Comparison of ENCODE assay signal across 2 cellular contexts in the genomic region with DNA sequence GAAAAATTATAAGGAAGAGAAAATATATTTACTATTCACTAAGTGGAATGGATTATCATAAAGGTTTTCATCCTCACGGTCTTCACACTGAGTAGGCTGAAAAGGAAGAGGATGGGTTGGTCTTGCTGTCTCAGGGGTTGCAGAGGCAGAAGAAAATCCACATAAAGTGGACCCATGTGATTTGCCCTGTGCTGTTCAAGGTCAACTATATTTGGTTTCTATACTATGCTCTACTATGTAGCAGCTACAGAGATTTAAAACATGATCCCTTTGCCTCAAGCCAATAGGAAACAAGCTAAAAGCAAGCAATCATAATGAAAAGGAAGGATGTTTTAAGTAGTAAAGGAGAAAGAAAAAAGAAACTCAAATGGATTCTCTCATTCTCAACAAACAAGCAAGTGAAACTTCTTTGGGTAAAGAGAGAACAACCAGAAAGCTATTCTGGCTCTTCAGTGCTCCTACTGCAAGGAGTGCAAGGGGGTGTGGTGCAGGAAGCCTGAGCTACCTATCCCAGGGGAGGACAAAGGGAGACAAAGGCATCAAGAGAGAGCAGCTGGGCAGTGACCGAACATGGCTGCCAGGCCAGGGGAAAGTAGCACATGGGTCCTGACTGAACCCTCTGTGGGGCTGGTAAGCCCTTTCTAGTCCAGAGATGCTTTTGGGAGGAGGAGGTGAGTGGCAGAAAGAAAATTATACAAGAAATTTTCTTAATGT.
TF ChIP-seq lines count a peak whose summit lies in the region.

No MANE protein-coding gene starts in this region.

TF ChIP-seq in HEK293, 187 proteins besides CTCF, POLR2A, EP300 and RAD21:
- TF ChIP-seq ZNF529 (tag by site-specific recombination; IDR thresholded peaks at IDR 0.05; ENCODE audit: insufficient replicate concordance) (no peak), PRDM1 (tag by site-specific recombination; IDR thresholded peaks at IDR 0.05) (0 out of 2 replicates have a peak, but pooled peaks have one; percentile 38)

TF ChIP-seq in GM12878, 131 proteins besides CTCF, POLR2A, EP300 and RAD21:
- TF ChIP-seq BHLHE40 (IDR thresholded peaks at IDR 0.05; ENCODE audit: borderline replicate concordance in 1 of 2, low read depth in 2 of 2, low read length in 1 of 2) (no peak), YY1 (IDR thresholded peaks at IDR 0.05; ENCODE audit: low read depth, low read length) (0 out of 2 replicates have a peak, but pooled peaks have one; percentile 40), SP1 (IDR thresholded peaks at IDR 0.05; ENCODE audit: low read depth, low read length) (no peak)
